13 cellular contexts compared by ENCODE assay signal in genomic region chr4:85701881-85702321, GRCh38.
A peak's percentile ranks its signal among the peaks of the same experiment; 100 is the strongest.
DNase-seq lines count a peak whose midpoint lies in the region; ATAC-seq lines count a peak whose summit lies in the region.
"Had no signal": no experiment of that assay in that cellular context is flagged by ENCODE, and none has a peak within 500 bp of the region (broad histone marks: within the 10 kb centered on the region; RNA-seq: fewer than 3 reads in every experiment).

No MANE protein-coding gene starts in this region.

- H3K27ac Mint-ChIP-seq in activated T-cell treated with anti-CD3 and anti-CD28 coated beads, Interleukin-2, amount 50 U/mL, for 24 hours = no peak overlapping the region
- no peak overlapping the region for H3K27ac Mint-ChIP-seq in activated CD4-positive, alpha-beta memory T cell treated with anti-CD3 and anti-CD28 coated beads, Interleukin-2, amount 10 ng/mL, durations not matched to agents 7 days and 5 days
- H3K27ac Mint-ChIP-seq: activated T-helper 17 cell treated with anti-CD3 and anti-CD28 coated beads, Interleukin-2, amount 50 U/mL, for 72 hours had no signal

- ATAC-seq in GM19395 (IDR thresholded peaks at IDR 0.05; ENCODE audit: unreplicated experiment) (peak; percentile 100), HG03064 (IDR thresholded peaks at IDR 0.05; ENCODE audit: low read depth, unreplicated experiment) (peak; percentile 98)
- ATAC-seq: activated T-helper 17 cell treated with anti-CD3 and anti-CD28 coated beads, Interleukin-2, amount 50 U/mL, for 72 hours had no signal

- no peak overlapping the region for H3K4me3 Mint-ChIP-seq in activated T-cell treated with anti-CD3 and anti-CD28 coated beads, Interleukin-2, amount 50 U/mL, for 24 hours
- no peak overlapping the region for H3K4me3 Mint-ChIP-seq in activated CD4-positive, alpha-beta memory T cell treated with anti-CD3 and anti-CD28 coated beads, Interleukin-2, amount 10 ng/mL, durations not matched to agents 7 days and 5 days
- H3K4me3 Mint-ChIP-seq: activated T-helper 17 cell treated with anti-CD3 and anti-CD28 coated beads, Interleukin-2, amount 50 U/mL, for 72 hours; neural crest cell had no signal

- no peaks in the 10 kb centered on the region; the same call in 1 of the 2 replicates for H3K36me3 ChIP-seq in SJCRH30
- H3K36me3 ChIP-seq: esophagus muscularis mucosa had no signal

- H3K4me1 Mint-ChIP-seq in activated T-cell treated with anti-CD3 and anti-CD28 coated beads, Interleukin-2, amount 50 U/mL, for 24 hours (ENCODE audit: low read depth) = no peaks in the 10 kb centered on the region
- H3K4me1 Mint-ChIP-seq in activated CD4-positive, alpha-beta memory T cell treated with anti-CD3 and anti-CD28 coated beads, Interleukin-2, amount 10 ng/mL, durations not matched to agents 7 days and 5 days = no peaks in the 10 kb centered on the region
- H3K4me1 Mint-ChIP-seq: activated T-helper 17 cell treated with anti-CD3 and anti-CD28 coated beads, Interleukin-2, amount 50 U/mL, for 72 hours had no signal

- H3K9me3 Mint-ChIP-seq in activated T-cell treated with anti-CD3 and anti-CD28 coated beads, Interleukin-2, amount 50 U/mL, for 24 hours = peaks cover 2% of the 10 kb centered on the region
- H3K9me3 Mint-ChIP-seq in activated CD4-positive, alpha-beta memory T cell treated with anti-CD3 and anti-CD28 coated beads, Interleukin-2, amount 10 ng/mL, durations not matched to agents 7 days and 5 days = no peaks in the 10 kb centered on the region

- H3K36me3 Mint-ChIP-seq in activated T-cell treated with anti-CD3 and anti-CD28 coated beads, Interleukin-2, amount 50 U/mL, for 24 hours (ENCODE audit: low read depth) = no peaks in the 10 kb centered on the region
- no peaks in the 10 kb centered on the region for H3K36me3 Mint-ChIP-seq in activated CD4-positive, alpha-beta memory T cell treated with anti-CD3 and anti-CD28 coated beads, Interleukin-2, amount 10 ng/mL, durations not matched to agents 7 days and 5 days (ENCODE audit: low read depth)

- H3K27me3 ChIP-seq in SJCRH30 = no peaks in the 10 kb centered on the region
- H3K27me3 ChIP-seq: esophagus muscularis mucosa had no signal

- no peak overlapping the region for H3K4me3 ChIP-seq in SJCRH30
- H3K4me3 ChIP-seq: esophagus muscularis mucosa, PC-9 had no signal

- peak overlapping the region; percentile 4; the same call in 1 of the 2 replicates for H3K27ac ChIP-seq in SJCRH30
- H3K27ac ChIP-seq: esophagus muscularis mucosa, HL-60, PC-9 had no signal

- DNase-seq in AML-193 (lab: John Stamatoyannopoulos, UW) (peak; percentile 29 to 34), SJCRH30 (no peak), NCI-H510A (lab: John Stamatoyannopoulos, UW) (no peak)
- DNase-seq in activated T-cell treated with anti-CD3 and anti-CD28 coated beads, Interleukin-2, amount 50 U/mL, for 24 hours = no peak
- no peak for DNase-seq in activated CD4-positive, CD25-positive, alpha-beta regulatory T cell (lab: John Stamatoyannopoulos, UW)
- DNase-seq in activated CD4-positive, alpha-beta memory T cell treated with anti-CD3 and anti-CD28 coated beads, Interleukin-2, amount 10 ng/mL, durations not matched to agents 7 days and 5 days = no peak
- DNase-seq: PC-9 had no signal

- peaks cover 7% of the 10 kb centered on the region for H3K9me3 ChIP-seq in SJCRH30 (replicated peaks)
- H3K9me3 ChIP-seq: esophagus muscularis mucosa had no signal

- H3K4me1 ChIP-seq in SJCRH30 = peaks cover 37% of the 10 kb centered on the region
- H3K4me1 ChIP-seq: esophagus muscularis mucosa had no signal

- H3K27me3 Mint-ChIP-seq in activated T-cell treated with anti-CD3 and anti-CD28 coated beads, Interleukin-2, amount 50 U/mL, for 24 hours = no peaks in the 10 kb centered on the region
- no peaks in the 10 kb centered on the region for H3K27me3 Mint-ChIP-seq in activated CD4-positive, alpha-beta memory T cell treated with anti-CD3 and anti-CD28 coated beads, Interleukin-2, amount 10 ng/mL, durations not matched to agents 7 days and 5 days
- H3K27me3 Mint-ChIP-seq: activated T-helper 17 cell treated with anti-CD3 and anti-CD28 coated beads, Interleukin-2, amount 50 U/mL, for 72 hours had no signal

- POLR2A ChIA-PET in activated CD4-positive, alpha-beta memory T cell treated with anti-CD3 and anti-CD28 coated beads, Interleukin-2, amount 10 ng/mL, durations not matched to agents 7 days and 5 days (lab: Charles Lee) = no interaction called here

- CTCF ChIA-PET in activated CD4-positive, alpha-beta memory T cell treated with anti-CD3 and anti-CD28 coated beads, Interleukin-2, amount 10 ng/mL, durations not matched to agents 7 days and 5 days (lab: Charles Lee) = no interaction called here

Comparison
In these comparisons a context has a peak if more than half of its experiments do, and no peak if none do; other contexts are left out.
1. DNase-seq: peak in AML-193 (2 of 2); none in SJCRH30 (0 of 2), NCI-H510A (single experiment), activated T-cell treated with anti-CD3 and anti-CD28 coated beads, Interleukin-2, amount 50 U/mL, for 24 hours (single experiment), activated CD4-positive, CD25-positive, alpha-beta regulatory T cell (0 of 4) and activated CD4-positive, alpha-beta memory T cell treated with anti-CD3 and anti-CD28 coated beads, Interleukin-2, amount 10 ng/mL, durations not matched to agents 7 days and 5 days (single experiment).